ENCODE assay signal across 11 cellular contexts in genomic region chr22:19577422-19577966, GRCh38. TPM values are rescaled to one million over a fixed set of nuclear protein-coding genes. Genes with fewer than 3 reads are reported as not detected.
DNase-seq lines count a peak whose midpoint lies in the region; ATAC-seq and TF ChIP-seq lines count a peak whose summit lies in the region.
"Had no signal": no experiment of that assay in that cellular context is flagged by ENCODE, and none has a peak within 500 bp of the region (broad histone marks: within the 10 kb centered on the region; RNA-seq: fewer than 3 reads in every experiment).

No MANE protein-coding gene starts in this region.

- DNase-seq in activated naive CD4-positive, alpha-beta T cell treated with anti-CD3 and anti-CD28 coated beads, Interleukin-2, amount 10 ng/mL, durations not matched to agents 7 days and 5 days, result no peak
- no peak for DNase-seq in activated naive CD4-positive, alpha-beta T cell treated with Interleukin-2 at 50 U/mL for 16 hours
- DNase-seq in activated CD8-positive, alpha-beta T cell treated with anti-CD3 and anti-CD28 coated beads, Interleukin-2, amount 10 ng/mL, durations not matched to agents 7 days and 5 days, result no peak
- DNase-seq in immature natural killer cell (no peak), occipital lobe (lab: John Stamatoyannopoulos, UW) (no peak), NCI-H2107 treated with DMSO at 0.1 percent for 48 hours (lab: John Stamatoyannopoulos, UW; ENCODE audit: unreplicated experiment) (no peak), GM10266 (ENCODE audit: extremely low spot score) (no peak)
- DNase-seq: NCI-H2171 had no signal

- no peaks in the 10 kb centered on the region for H3K9me3 ChIP-seq in subcutaneous abdominal adipose tissue (ENCODE audit: control insufficient read depth in 5 of 5, low read length in 5 of 5)

- H3K4me3 ChIP-seq in subcutaneous abdominal adipose tissue (ENCODE audit: low read depth in 1 of 5, low read length in 5 of 5), result no peak overlapping the region

- CTCF ChIA-PET in activated naive CD4-positive, alpha-beta T cell treated with anti-CD3 and anti-CD28 coated beads, Interleukin-2, amount 10 ng/mL, durations not matched to agents 7 days and 5 days (lab: Charles Lee), result interaction anchor here (0.6 kb wide), 1 partner anchor 129 kb away, joined by 3 read pairs; no protein-coding TSS in a partner anchor
- CTCF ChIA-PET in activated CD8-positive, alpha-beta T cell treated with anti-CD3 and anti-CD28 coated beads, Interleukin-2, amount 10 ng/mL, durations not matched to agents 7 days and 5 days (lab: Charles Lee), result interaction anchor here (1.0 to 1.8 kb wide), 2 partner anchors 12 to 52 kb away, joined by 5 to 6 read pairs; no protein-coding TSS in a partner anchor

- H3K36me3 Mint-ChIP-seq in activated naive CD4-positive, alpha-beta T cell treated with anti-CD3 and anti-CD28 coated beads, Interleukin-2, amount 10 ng/mL, durations not matched to agents 7 days and 5 days, result no peaks in the 10 kb centered on the region
- no peaks in the 10 kb centered on the region for H3K36me3 Mint-ChIP-seq in activated CD8-positive, alpha-beta T cell treated with anti-CD3 and anti-CD28 coated beads, Interleukin-2, amount 10 ng/mL, durations not matched to agents 7 days and 5 days (ENCODE audit: low read depth)
- H3K36me3 Mint-ChIP-seq in immature natural killer cell, result no peaks in the 10 kb centered on the region

- H3K27ac Mint-ChIP-seq in activated naive CD4-positive, alpha-beta T cell treated with anti-CD3 and anti-CD28 coated beads, Interleukin-2, amount 10 ng/mL, durations not matched to agents 7 days and 5 days, result peak overlapping the region; percentile 82
- H3K27ac Mint-ChIP-seq in activated CD8-positive, alpha-beta T cell treated with anti-CD3 and anti-CD28 coated beads, Interleukin-2, amount 10 ng/mL, durations not matched to agents 7 days and 5 days, result peak overlapping the region; percentile 74
- peak overlapping the region; percentile 69 to 92 (median 90) for H3K27ac Mint-ChIP-seq in immature natural killer cell
- H3K27ac Mint-ChIP-seq: nephron progenitor cell had no signal

- H3K27me3 ChIP-seq in subcutaneous abdominal adipose tissue (ENCODE audit: control insufficient read depth in 5 of 5, insufficient read depth in 4 of 5, low read length in 5 of 5), result peaks cover 5 to 17% (median 6%) of the 10 kb centered on the region in 5 donors

- H3K27me3 Mint-ChIP-seq in activated naive CD4-positive, alpha-beta T cell treated with anti-CD3 and anti-CD28 coated beads, Interleukin-2, amount 10 ng/mL, durations not matched to agents 7 days and 5 days, result peaks cover 5% of the 10 kb centered on the region
- peaks cover 3% of the 10 kb centered on the region for H3K27me3 Mint-ChIP-seq in activated CD8-positive, alpha-beta T cell treated with anti-CD3 and anti-CD28 coated beads, Interleukin-2, amount 10 ng/mL, durations not matched to agents 7 days and 5 days (ENCODE audit: low read depth)
- H3K27me3 Mint-ChIP-seq in immature natural killer cell (ENCODE audit: low read depth in 3 of 3), result no peaks in the 10 kb centered on the region

- peaks cover 0 to 48% (median 0%) of the 10 kb centered on the region in 5 donors for H3K4me1 ChIP-seq in subcutaneous abdominal adipose tissue (ENCODE audit: control insufficient read depth in 5 of 5, insufficient read depth in 5 of 5, low read length in 5 of 5)

- peak overlapping the region in 2 of 5 donors; percentile 38 to 39 for H3K9ac ChIP-seq in subcutaneous abdominal adipose tissue (ENCODE audit: low read length in 5 of 5)

- H3K36me3 ChIP-seq in subcutaneous abdominal adipose tissue (ENCODE audit: control insufficient read depth in 5 of 5, insufficient read depth in 5 of 5, low read length in 5 of 5), result no peaks in the 10 kb centered on the region

- H3K9me3 Mint-ChIP-seq in activated naive CD4-positive, alpha-beta T cell treated with anti-CD3 and anti-CD28 coated beads, Interleukin-2, amount 10 ng/mL, durations not matched to agents 7 days and 5 days, result no peaks in the 10 kb centered on the region
- no peaks in the 10 kb centered on the region for H3K9me3 Mint-ChIP-seq in activated CD8-positive, alpha-beta T cell treated with anti-CD3 and anti-CD28 coated beads, Interleukin-2, amount 10 ng/mL, durations not matched to agents 7 days and 5 days (ENCODE audit: insufficient read depth)
- no peaks in the 10 kb centered on the region for H3K9me3 Mint-ChIP-seq in immature natural killer cell
- H3K9me3 Mint-ChIP-seq: central memory CD8-positive, alpha-beta T cell; nephron progenitor cell had no signal

- no peak for TF ChIP-seq CTCF in GM10266 (IDR thresholded peaks at IDR 0.05; ENCODE audit: control insufficient read depth, insufficient read depth, low read depth, missing control alignments)

- ATAC-seq in activated CD8-positive, alpha-beta T cell treated with anti-CD3 and anti-CD28 coated beads, Interleukin-2, amount 10 ng/mL, durations not matched to agents 7 days and 5 days, result no peak

- H3K4me1 Mint-ChIP-seq in activated naive CD4-positive, alpha-beta T cell treated with anti-CD3 and anti-CD28 coated beads, Interleukin-2, amount 10 ng/mL, durations not matched to agents 7 days and 5 days, result peaks cover 50% of the 10 kb centered on the region
- peaks cover 43% of the 10 kb centered on the region for H3K4me1 Mint-ChIP-seq in activated CD8-positive, alpha-beta T cell treated with anti-CD3 and anti-CD28 coated beads, Interleukin-2, amount 10 ng/mL, durations not matched to agents 7 days and 5 days (ENCODE audit: low read depth)
- H3K4me1 Mint-ChIP-seq in immature natural killer cell, result peaks cover 42 to 45% of the 10 kb centered on the region in 2 donors

- POLR2A ChIA-PET in activated CD8-positive, alpha-beta T cell treated with anti-CD3 and anti-CD28 coated beads, Interleukin-2, amount 10 ng/mL, durations not matched to agents 7 days and 5 days (lab: Charles Lee), result no interaction called here

- H3K4me3 Mint-ChIP-seq in activated naive CD4-positive, alpha-beta T cell treated with anti-CD3 and anti-CD28 coated beads, Interleukin-2, amount 10 ng/mL, durations not matched to agents 7 days and 5 days, result no peak overlapping the region
- no peak overlapping the region for H3K4me3 Mint-ChIP-seq in activated CD8-positive, alpha-beta T cell treated with anti-CD3 and anti-CD28 coated beads, Interleukin-2, amount 10 ng/mL, durations not matched to agents 7 days and 5 days
- H3K4me3 Mint-ChIP-seq in immature natural killer cell, result peak overlapping the region; percentile 26 to 74 (median 71)
- H3K4me3 Mint-ChIP-seq: central memory CD8-positive, alpha-beta T cell; nephron progenitor cell had no signal

- H3K27ac ChIP-seq in subcutaneous abdominal adipose tissue (ENCODE audit: low read depth, low read length), result peak overlapping the region; percentile 83

RNA-seq across cellular contexts. Expression of gene CLDN5, which starts 53.3 kb away (rescaled TPM):
- total RNA-seq in activated CD8-positive, alpha-beta T cell treated with anti-CD3 and anti-CD28 coated beads, Interleukin-2, amount 10 ng/mL, durations not matched to agents 7 days and 5 days, result not detected
- polyA plus RNA-seq in immature natural killer cell, result 1 to 10 TPM in 1 of 3 donors, under 1 TPM in 1, not detected in 1; 0.46 to 3.6 TPM
- 83.8 TPM for total RNA-seq in occipital lobe

Comparison
In these comparisons a context has a peak if more than half of its experiments do, and no peak if none do; other contexts are left out.
1. H3K4me3 Mint-ChIP-seq: peak in immature natural killer cell (5 of 5); none in activated naive CD4-positive, alpha-beta T cell treated with anti-CD3 and anti-CD28 coated beads, Interleukin-2, amount 10 ng/mL, durations not matched to agents 7 days and 5 days (single experiment) and activated CD8-positive, alpha-beta T cell treated with anti-CD3 and anti-CD28 coated beads, Interleukin-2, amount 10 ng/mL, durations not matched to agents 7 days and 5 days (single experiment).
2. RNA of gene CLDN5, which starts 53.3 kb away (total RNA-seq): 83.8 TPM in occipital lobe (single experiment); not detected in activated CD8-positive, alpha-beta T cell treated with anti-CD3 and anti-CD28 coated beads, Interleukin-2, amount 10 ng/mL, durations not matched to agents 7 days and 5 days; every median in the first group is over 10 times any median in the second.
3. Peak in every context shown above with its lines, with median percentiles within 50 percentile points of each other: H3K27ac Mint-ChIP-seq.